ENCODE assay signal across 1 cellular context in the genomic region with DNA sequence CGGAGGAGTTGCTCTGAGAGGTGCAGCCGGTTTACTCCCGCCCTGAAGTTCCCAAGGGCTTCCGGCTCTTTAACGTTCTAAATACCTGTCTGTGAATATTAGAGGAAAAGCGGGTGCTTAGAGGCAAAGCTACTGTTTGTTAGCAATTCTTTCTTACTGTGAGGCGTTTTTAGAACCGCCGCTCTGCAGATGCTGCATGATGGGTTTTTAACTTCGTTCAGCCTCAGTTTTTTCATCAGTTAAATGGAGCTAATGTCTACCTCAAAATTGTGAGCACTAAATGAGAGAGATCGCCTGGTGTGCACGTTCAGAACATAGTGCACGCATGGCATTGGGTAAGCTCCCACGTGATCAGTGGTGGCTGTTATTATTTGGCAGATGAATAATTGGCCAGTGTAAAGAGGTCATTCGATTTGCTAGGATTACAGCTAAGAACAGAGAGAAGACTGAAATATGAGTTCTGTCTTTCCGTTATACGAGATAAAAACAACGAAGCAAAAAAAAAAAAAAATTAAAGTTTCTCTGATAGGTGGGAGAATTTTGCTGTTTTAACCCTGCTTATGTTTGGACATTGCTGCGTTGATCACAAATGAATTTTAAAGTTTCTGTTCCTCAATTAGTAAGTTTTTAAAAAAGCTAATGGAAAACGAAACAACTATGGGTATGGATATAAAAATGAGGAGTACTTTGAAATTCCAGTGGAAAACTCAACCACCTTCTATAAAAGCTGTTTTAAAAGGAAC.
TF ChIP-seq lines count a peak whose summit lies in the region.

No MANE protein-coding gene starts in this region.

TF ChIP-seq in HepG2, 621 proteins besides CTCF, POLR2A, EP300 and RAD21 (continued from another document and continues in another):
- TF ChIP-seq, protein P1, sequence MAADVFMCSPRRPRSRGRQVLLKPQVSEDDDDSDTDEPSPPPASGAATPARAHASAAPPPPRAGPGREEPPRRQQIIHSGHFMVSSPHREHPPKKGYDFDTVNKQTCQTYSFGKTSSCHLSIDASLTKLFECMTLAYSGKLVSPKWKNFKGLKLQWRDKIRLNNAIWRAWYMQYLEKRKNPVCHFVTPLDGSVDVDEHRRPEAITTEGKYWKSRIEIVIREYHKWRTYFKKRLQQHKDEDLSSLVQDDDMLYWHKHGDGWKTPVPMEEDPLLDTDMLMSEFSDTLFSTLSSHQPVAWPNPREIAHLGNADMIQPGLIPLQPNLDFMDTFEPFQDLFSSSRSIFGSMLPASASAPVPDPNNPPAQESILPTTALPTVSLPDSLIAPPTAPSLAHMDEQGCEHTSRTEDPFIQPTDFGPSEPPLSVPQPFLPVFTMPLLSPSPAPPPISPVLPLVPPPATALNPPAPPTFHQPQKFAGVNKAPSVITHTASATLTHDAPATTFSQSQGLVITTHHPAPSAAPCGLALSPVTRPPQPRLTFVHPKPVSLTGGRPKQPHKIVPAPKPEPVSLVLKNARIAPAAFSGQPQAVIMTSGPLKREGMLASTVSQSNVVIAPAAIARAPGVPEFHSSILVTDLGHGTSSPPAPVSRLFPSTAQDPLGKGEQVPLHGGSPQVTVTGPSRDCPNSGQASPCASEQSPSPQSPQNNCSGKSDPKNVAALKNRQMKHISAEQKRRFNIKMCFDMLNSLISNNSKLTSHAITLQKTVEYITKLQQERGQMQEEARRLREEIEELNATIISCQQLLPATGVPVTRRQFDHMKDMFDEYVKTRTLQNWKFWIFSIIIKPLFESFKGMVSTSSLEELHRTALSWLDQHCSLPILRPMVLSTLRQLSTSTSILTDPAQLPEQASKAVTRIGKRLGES (CRISPR knock-in tag; IDR thresholded peaks at IDR 0.05; ENCODE audit: borderline replicate concordance) = peak; percentile 97
- TF ChIP-seq ZNF10 (CRISPR knock-in tag; IDR thresholded peaks at IDR 0.05; ENCODE audit: borderline replicate concordance, low read depth) (no peak), BHLHE40 (IDR thresholded peaks at IDR 0.05; ENCODE audit: low read length) (peak; percentile 96), ZBTB8A (CRISPR knock-in tag; IDR thresholded peaks at IDR 0.05; ENCODE audit: borderline replicate concordance, low read depth) (no peak), KDM5A (IDR thresholded peaks at IDR 0.05; ENCODE audit: borderline replicate concordance, low read length) (peak; percentile 29; the same call in 1 of the 2 replicates), NR2C2 (CRISPR knock-in tag; IDR thresholded peaks at IDR 0.05; ENCODE audit: borderline replicate concordance) (no peak), PHF8 (CRISPR knock-in tag; IDR thresholded peaks at IDR 0.05) (no peak), GFI1 (CRISPR knock-in tag; IDR thresholded peaks at IDR 0.05; ENCODE audit: borderline replicate concordance) (peak; percentile 81; the same call in 1 of the 2 replicates), SP5 (CRISPR knock-in tag; IDR thresholded peaks at IDR 0.05; ENCODE audit: borderline replicate concordance, low read depth) (no peak), TP53 (CRISPR knock-in tag; conservative IDR thresholded peaks at IDR 0.05) (no peak; the same call in 1 of the 2 replicates), SCMH1 (CRISPR knock-in tag; IDR thresholded peaks at IDR 0.05; ENCODE audit: borderline replicate concordance) (no peak), MED13 (CRISPR knock-in tag; IDR thresholded peaks at IDR 0.05) (no peak), RBM22 (optimal IDR thresholded peaks at IDR 0.05; ENCODE audit: low read length) (no peak), FOXA1 (IDR thresholded peaks at IDR 0.05) (no peak), FOXA1 (CRISPR knock-in tag; IDR thresholded peaks at IDR 0.05) (no peak), TCF7 (IDR thresholded peaks at IDR 0.05; ENCODE audit: low read depth) (0 out of 2 replicates have a peak, but pooled peaks have one; percentile 33), MTA1 (CRISPR knock-in tag; IDR thresholded peaks at IDR 0.05; ENCODE audit: borderline replicate concordance) (no peak), MIER3 (CRISPR knock-in tag; IDR thresholded peaks at IDR 0.05; ENCODE audit: borderline replicate concordance) (no peak), CBX2 (IDR thresholded peaks at IDR 0.05; ENCODE audit: low read depth, low read length) (no peak), CBX2 (CRISPR knock-in tag; IDR thresholded peaks at IDR 0.05; ENCODE audit: low read depth) (no peak), NFKBIZ (CRISPR knock-in tag; IDR thresholded peaks at IDR 0.05) (no peak; the same call in 1 of the 2 replicates), KLF6 (CRISPR knock-in tag; IDR thresholded peaks at IDR 0.05) (0 out of 2 replicates have a peak, but pooled peaks have one; percentile 53), SP140L (CRISPR knock-in tag; IDR thresholded peaks at IDR 0.05; ENCODE audit: borderline replicate concordance) (peak; percentile 80), DR1 (CRISPR knock-in tag; IDR thresholded peaks at IDR 0.05) (no peak), TEAD2 (CRISPR knock-in tag; IDR thresholded peaks at IDR 0.05) (no peak)
- TF ChIP-seq, protein P2, sequence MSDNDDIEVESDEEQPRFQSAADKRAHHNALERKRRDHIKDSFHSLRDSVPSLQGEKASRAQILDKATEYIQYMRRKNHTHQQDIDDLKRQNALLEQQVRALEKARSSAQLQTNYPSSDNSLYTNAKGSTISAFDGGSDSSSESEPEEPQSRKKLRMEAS (IDR thresholded peaks at IDR 0.05) = peak; percentile 98
- TF ChIP-seq, protein P3, sequence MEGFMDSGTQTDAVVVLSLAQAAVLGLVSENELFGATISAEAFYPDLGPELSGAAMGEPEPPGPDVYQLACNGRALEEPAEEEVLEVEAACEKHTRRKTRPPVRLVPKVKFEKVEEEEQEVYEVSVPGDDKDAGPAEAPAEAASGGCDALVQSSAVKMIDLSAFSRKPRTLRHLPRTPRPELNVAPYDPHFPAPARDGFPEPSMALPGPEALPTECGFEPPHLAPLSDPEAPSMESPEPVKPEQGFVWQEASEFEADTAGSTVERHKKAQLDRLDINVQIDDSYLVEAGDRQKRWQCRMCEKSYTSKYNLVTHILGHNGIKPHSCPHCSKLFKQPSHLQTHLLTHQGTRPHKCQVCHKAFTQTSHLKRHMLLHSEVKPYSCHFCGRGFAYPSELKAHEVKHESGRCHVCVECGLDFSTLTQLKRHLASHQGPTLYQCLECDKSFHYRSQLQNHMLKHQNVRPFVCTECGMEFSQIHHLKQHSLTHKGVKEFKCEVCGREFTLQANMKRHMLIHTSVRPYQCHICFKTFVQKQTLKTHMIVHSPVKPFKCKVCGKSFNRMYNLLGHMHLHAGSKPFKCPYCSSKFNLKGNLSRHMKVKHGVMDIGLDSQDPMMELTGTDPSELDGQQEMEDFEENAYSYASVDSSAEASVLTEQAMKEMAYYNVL (CRISPR knock-in tag; IDR thresholded peaks at IDR 0.05; ENCODE audit: borderline replicate concordance) = peak; percentile 51; the same call in 1 of the 2 replicates
- TF ChIP-seq, protein P4, sequence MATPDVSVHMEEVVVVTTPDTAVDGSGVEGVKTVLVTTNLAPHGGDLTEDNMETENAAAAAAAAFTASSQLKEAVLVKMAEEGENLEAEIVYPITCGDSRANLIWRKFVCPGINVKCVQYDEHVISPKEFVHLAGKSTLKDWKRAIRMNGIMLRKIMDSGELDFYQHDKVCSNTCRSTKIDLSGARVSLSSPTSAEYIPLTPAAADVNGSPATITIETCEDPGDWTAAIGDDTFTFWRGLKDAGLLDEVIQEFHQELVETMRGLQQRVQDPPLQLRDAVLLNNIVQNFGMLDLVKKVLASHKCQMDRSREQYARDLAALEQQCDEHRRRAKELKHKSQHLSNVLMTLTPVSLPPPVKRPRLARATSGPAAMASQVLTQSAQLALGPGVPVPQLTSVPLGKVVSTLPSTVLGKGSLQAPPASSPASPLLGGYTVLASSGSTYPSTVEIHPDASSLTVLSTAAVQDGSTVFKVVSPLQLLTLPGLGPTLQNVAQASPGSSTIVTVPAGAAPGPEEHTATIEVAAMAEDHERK (CRISPR knock-in tag; IDR thresholded peaks at IDR 0.05; ENCODE audit: low read depth) = no peak; the same call in 1 of the 2 replicates
- TF ChIP-seq, protein P5, sequence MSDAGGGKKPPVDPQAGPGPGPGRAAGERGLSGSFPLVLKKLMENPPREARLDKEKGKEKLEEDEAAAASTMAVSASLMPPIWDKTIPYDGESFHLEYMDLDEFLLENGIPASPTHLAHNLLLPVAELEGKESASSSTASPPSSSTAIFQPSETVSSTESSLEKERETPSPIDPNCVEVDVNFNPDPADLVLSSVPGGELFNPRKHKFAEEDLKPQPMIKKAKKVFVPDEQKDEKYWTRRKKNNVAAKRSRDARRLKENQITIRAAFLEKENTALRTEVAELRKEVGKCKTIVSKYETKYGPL (CRISPR knock-in tag; IDR thresholded peaks at IDR 0.05) = peak; percentile 66
- TF ChIP-seq, protein P6, sequence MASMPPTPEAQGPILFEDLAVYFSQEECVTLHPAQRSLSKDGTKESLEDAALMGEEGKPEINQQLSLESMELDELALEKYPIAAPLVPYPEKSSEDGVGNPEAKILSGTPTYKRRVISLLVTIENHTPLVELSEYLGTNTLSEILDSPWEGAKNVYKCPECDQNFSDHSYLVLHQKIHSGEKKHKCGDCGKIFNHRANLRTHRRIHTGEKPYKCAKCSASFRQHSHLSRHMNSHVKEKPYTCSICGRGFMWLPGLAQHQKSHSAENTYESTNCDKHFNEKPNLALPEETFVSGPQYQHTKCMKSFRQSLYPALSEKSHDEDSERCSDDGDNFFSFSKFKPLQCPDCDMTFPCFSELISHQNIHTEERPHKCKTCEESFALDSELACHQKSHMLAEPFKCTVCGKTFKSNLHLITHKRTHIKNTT (CRISPR knock-in tag; IDR thresholded peaks at IDR 0.05) = no peak
- TF ChIP-seq, protein P7, sequence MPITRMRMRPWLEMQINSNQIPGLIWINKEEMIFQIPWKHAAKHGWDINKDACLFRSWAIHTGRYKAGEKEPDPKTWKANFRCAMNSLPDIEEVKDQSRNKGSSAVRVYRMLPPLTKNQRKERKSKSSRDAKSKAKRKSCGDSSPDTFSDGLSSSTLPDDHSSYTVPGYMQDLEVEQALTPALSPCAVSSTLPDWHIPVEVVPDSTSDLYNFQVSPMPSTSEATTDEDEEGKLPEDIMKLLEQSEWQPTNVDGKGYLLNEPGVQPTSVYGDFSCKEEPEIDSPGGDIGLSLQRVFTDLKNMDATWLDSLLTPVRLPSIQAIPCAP (CRISPR knock-in tag; IDR thresholded peaks at IDR 0.05; ENCODE audit: low read depth) = no peak
- TF ChIP-seq, protein P8, sequence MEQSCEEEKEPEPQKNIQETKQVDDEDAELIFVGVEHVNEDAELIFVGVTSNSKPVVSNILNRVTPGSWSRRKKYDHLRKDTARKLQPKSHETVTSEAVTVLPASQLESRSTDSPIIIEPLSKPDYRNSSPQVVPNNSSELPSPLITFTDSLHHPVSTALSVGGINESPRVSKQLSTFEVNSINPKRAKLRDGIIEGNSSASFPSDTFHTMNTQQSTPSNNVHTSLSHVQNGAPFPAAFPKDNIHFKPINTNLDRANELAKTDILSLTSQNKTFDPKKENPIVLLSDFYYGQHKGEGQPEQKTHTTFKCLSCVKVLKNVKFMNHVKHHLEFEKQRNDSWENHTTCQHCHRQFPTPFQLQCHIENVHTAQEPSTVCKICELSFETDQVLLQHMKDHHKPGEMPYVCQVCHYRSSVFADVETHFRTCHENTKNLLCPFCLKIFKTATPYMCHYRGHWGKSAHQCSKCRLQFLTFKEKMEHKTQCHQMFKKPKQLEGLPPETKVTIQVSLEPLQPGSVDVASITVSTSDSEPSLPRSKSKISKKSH (CRISPR knock-in tag; IDR thresholded peaks at IDR 0.05; ENCODE audit: borderline replicate concordance) = no peak
- TF ChIP-seq, protein P9, sequence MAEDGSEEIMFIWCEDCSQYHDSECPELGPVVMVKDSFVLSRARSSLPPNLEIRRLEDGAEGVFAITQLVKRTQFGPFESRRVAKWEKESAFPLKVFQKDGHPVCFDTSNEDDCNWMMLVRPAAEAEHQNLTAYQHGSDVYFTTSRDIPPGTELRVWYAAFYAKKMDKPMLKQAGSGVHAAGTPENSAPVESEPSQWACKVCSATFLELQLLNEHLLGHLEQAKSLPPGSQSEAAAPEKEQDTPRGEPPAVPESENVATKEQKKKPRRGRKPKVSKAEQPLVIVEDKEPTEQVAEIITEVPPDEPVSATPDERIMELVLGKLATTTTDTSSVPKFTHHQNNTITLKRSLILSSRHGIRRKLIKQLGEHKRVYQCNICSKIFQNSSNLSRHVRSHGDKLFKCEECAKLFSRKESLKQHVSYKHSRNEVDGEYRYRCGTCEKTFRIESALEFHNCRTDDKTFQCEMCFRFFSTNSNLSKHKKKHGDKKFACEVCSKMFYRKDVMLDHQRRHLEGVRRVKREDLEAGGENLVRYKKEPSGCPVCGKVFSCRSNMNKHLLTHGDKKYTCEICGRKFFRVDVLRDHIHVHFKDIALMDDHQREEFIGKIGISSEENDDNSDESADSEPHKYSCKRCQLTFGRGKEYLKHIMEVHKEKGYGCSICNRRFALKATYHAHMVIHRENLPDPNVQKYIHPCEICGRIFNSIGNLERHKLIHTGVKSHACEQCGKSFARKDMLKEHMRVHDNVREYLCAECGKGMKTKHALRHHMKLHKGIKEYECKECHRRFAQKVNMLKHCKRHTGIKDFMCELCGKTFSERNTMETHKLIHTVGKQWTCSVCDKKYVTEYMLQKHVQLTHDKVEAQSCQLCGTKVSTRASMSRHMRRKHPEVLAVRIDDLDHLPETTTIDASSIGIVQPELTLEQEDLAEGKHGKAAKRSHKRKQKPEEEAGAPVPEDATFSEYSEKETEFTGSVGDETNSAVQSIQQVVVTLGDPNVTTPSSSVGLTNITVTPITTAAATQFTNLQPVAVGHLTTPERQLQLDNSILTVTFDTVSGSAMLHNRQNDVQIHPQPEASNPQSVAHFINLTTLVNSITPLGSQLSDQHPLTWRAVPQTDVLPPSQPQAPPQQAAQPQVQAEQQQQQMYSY (CRISPR knock-in tag; IDR thresholded peaks at IDR 0.05) = no peak
- TF ChIP-seq, protein P10, sequence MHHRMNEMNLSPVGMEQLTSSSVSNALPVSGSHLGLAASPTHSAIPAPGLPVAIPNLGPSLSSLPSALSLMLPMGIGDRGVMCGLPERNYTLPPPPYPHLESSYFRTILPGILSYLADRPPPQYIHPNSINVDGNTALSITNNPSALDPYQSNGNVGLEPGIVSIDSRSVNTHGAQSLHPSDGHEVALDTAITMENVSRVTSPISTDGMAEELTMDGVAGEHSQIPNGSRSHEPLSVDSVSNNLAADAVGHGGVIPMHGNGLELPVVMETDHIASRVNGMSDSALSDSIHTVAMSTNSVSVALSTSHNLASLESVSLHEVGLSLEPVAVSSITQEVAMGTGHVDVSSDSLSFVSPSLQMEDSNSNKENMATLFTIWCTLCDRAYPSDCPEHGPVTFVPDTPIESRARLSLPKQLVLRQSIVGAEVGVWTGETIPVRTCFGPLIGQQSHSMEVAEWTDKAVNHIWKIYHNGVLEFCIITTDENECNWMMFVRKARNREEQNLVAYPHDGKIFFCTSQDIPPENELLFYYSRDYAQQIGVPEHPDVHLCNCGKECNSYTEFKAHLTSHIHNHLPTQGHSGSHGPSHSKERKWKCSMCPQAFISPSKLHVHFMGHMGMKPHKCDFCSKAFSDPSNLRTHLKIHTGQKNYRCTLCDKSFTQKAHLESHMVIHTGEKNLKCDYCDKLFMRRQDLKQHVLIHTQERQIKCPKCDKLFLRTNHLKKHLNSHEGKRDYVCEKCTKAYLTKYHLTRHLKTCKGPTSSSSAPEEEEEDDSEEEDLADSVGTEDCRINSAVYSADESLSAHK (CRISPR knock-in tag; IDR thresholded peaks at IDR 0.05; ENCODE audit: borderline replicate concordance) = peak; percentile 90; the same call in 1 of the 2 replicates
